25 cellular contexts compared by ENCODE assay signal in the genomic region with DNA sequence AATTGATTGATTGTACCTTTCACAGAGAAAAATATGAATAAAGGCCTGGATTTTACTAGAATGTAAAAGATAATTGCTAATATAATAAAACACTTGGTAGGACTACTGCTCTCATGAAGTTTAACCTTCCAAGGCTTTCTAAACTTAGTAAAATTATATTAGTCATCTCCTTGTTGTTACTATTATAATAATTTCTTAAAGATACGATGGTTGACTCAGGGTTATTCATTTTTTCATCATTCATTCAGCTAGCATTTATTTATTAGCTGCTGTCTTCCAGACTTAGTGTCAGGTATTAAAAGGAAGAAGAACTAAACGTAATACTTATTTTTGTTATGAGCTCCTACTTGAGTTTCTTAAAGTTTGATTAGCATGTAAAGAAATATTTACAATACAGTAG.
DNase-seq lines count a peak whose midpoint lies in the region; ATAC-seq and TF ChIP-seq lines count a peak whose summit lies in the region.
"Had no signal": no experiment of that assay in that cellular context is flagged by ENCODE, and none has a peak within 500 bp of the region (broad histone marks: within the 10 kb centered on the region; RNA-seq: fewer than 3 reads in every experiment).

No MANE protein-coding gene starts in this region.

- H3K4me2 ChIP-seq in PC-9: no peak overlapping the region

- H3K36me3 Mint-ChIP-seq in Calu3 (ENCODE audit: insufficient read depth, unreplicated experiment): peaks cover 4% of the 10 kb centered on the region
- peaks cover 2% of the 10 kb centered on the region for H3K36me3 Mint-ChIP-seq in osteocyte (ENCODE audit: unreplicated experiment)
- H3K36me3 Mint-ChIP-seq: activated naive CD8-positive, alpha-beta T cell; mesothelial cell of epicardium; naive thymus-derived CD8-positive, alpha-beta T cell had no signal

- peaks cover 35% of the 10 kb centered on the region for H3K4me1 ChIP-seq in PC-9 (replicated peaks; ENCODE audit: insufficient read depth)
- H3K4me1 ChIP-seq: BE2C had no signal

- 0 out of 2 replicates have a peak, but pooled peaks cover 10% of the 10 kb centered on the region for H3K36me3 ChIP-seq in PC-9 (ENCODE audit: low read depth)
- H3K36me3 ChIP-seq: BE2C, thoracic aorta had no signal

- DNase-seq in Calu3 (no peak), PC-9 (no peak), epithelial cell of esophagus (ENCODE audit: low read depth) (peak; percentile 14), osteocyte (ENCODE audit: extremely low spot score, unreplicated experiment) (no peak), GM19238 (ENCODE audit: insufficient read length, low spot score) (no peak), GDM1 (lab: John Stamatoyannopoulos, UW) (no peak), HEK293T (ENCODE audit: extremely low spot score) (no peak)
- DNase-seq: ACHN; activated CD8-positive, alpha-beta T cell treated with anti-CD3 and anti-CD28 coated beads, Interleukin-2, amount 10 ng/mL, durations not matched to agents 7 days and 5 days; BE2C; hippocampal formation; Karpas-422; naive thymus-derived CD8-positive, alpha-beta T cell; NCI-H1436 treated with DMSO at 0.1 percent for 48 hours; NCI-H2107; NCI-H446; NCI-H82; occipital lobe; stimulated activated naive CD4-positive, alpha-beta T cell treated with Interleukin-2 at 50 U/mL for 16 hours; T-helper 2 cell had no signal

- H3K9me3 ChIP-seq in PC-9 (ENCODE audit: insufficient read depth, low read depth): peaks cover 16% of the 10 kb centered on the region
- H3K9me3 ChIP-seq: BE2C, thoracic aorta had no signal

- POLR2A ChIA-PET in PC-9 (lab: Charles Lee; ENCODE audit: unreplicated experiment): no interaction called here
- POLR2A ChIA-PET in HEK293T (lab: Yijun Ruan, JAX): no interaction called here

- H3K27ac ChIP-seq in PC-9: peak overlapping the region; percentile 82
- H3K27ac ChIP-seq: RWPE1 had no signal

- BruUV-seq in Calu3 (replicated peaks; lab: Mats Ljungman, UMichigan) (no TSS peak), PC-9 (replicated peaks; lab: Mats Ljungman, UMichigan) (no TSS peak)

- no peaks in the 10 kb centered on the region for H4K20me1 ChIP-seq in PC-9 (ENCODE audit: insufficient read depth)

- no peak for TF ChIP-seq CTCF in Calu3 (IDR thresholded peaks at IDR 0.05; ENCODE audit: unreplicated experiment)
- TF ChIP-seq CTCF in PC-9 (conservative IDR thresholded peaks at IDR 0.05): no peak
- TF ChIP-seq CTCF in epithelial cell of esophagus (IDR thresholded peaks at IDR 0.05; ENCODE audit: insufficient read depth, low read depth, low read length, missing control alignments): no peak
- no peak for TF ChIP-seq CTCF in osteocyte (IDR thresholded peaks at IDR 0.05)

- H3F3A ChIP-seq in PC-9 (ENCODE audit: insufficient read depth, low read depth): peaks cover 5% of the 10 kb centered on the region; the same call in 1 of the 2 replicates

- H3K27ac Mint-ChIP-seq in Calu3 (ENCODE audit: unreplicated experiment) (peak overlapping the region; percentile 87), osteocyte (ENCODE audit: unreplicated experiment) (peak overlapping the region; percentile 97)
- H3K27ac Mint-ChIP-seq: activated CD8-positive, alpha-beta T cell treated with anti-CD3 and anti-CD28 coated beads, Interleukin-2, amount 10 ng/mL, durations not matched to agents 7 days and 5 days; activated naive CD8-positive, alpha-beta T cell; naive thymus-derived CD8-positive, alpha-beta T cell had no signal

- CTCF ChIA-PET in Calu3 (lab: Charles Lee): no interaction called here
- CTCF ChIA-PET in PC-9 (lab: Charles Lee): no interaction called here
- CTCF ChIA-PET in HEK293T (lab: Yijun Ruan, JAX): interaction anchor here (0.6 to 0.8 kb wide), 2 partner anchors 9 to 1148 kb away, joined by 3 read pairs; no protein-coding TSS in a partner anchor

- H3K4me3 Mint-ChIP-seq in Calu3 (ENCODE audit: low read depth, unreplicated experiment) (no peak overlapping the region), osteocyte (ENCODE audit: unreplicated experiment) (no peak overlapping the region)
- H3K4me3 Mint-ChIP-seq: activated CD8-positive, alpha-beta T cell treated with anti-CD3 and anti-CD28 coated beads, Interleukin-2, amount 10 ng/mL, durations not matched to agents 7 days and 5 days; activated naive CD8-positive, alpha-beta T cell; mesothelial cell of epicardium; naive thymus-derived CD8-positive, alpha-beta T cell had no signal

- H3K27me3 ChIP-seq in PC-9 (ENCODE audit: insufficient read depth, low read depth): no peaks in the 10 kb centered on the region
- H3K27me3 ChIP-seq: BE2C had no signal

- H3K9me3 Mint-ChIP-seq in Calu3 (ENCODE audit: low read depth, unreplicated experiment) (peaks cover 3% of the 10 kb centered on the region), osteocyte (ENCODE audit: unreplicated experiment) (peaks cover 5% of the 10 kb centered on the region)
- H3K9me3 Mint-ChIP-seq: naive thymus-derived CD8-positive, alpha-beta T cell had no signal

- peaks cover 54% of the 10 kb centered on the region for H3K4me1 Mint-ChIP-seq in Calu3 (ENCODE audit: low read depth, unreplicated experiment)
- H3K4me1 Mint-ChIP-seq in osteocyte (ENCODE audit: unreplicated experiment): peaks cover 52% of the 10 kb centered on the region

- H3K79me2 ChIP-seq in PC-9 (ENCODE audit: low read depth): no peaks in the 10 kb centered on the region

- H2AFZ ChIP-seq in PC-9: no peak overlapping the region

- intact Hi-C loops in Calu3 (cut with micrococcal nuclease; ENCODE audit: unreplicated experiment): no loop called here
- intact Hi-C loops in PC-9 (cut with micrococcal nuclease; ENCODE audit: unreplicated experiment): no loop called here

- no peaks in the 10 kb centered on the region for H3K9me2 ChIP-seq in PC-9 (ENCODE audit: insufficient read depth)

- H3K4me3 ChIP-seq in PC-9: no peak overlapping the region
- no peak overlapping the region for H3K4me3 ChIP-seq in epithelial cell of esophagus (ENCODE audit: low read length)
- H3K4me3 ChIP-seq: thoracic aorta had no signal

- no peaks in the 10 kb centered on the region for H3K27me3 Mint-ChIP-seq in Calu3 (ENCODE audit: unreplicated experiment)
- H3K27me3 Mint-ChIP-seq in osteocyte (ENCODE audit: unreplicated experiment): no peaks in the 10 kb centered on the region

- no peak for ATAC-seq in GM18498 (IDR thresholded peaks at IDR 0.05; ENCODE audit: unreplicated experiment)
- ATAC-seq: activated CD8-positive, alpha-beta T cell treated with anti-CD3 and anti-CD28 coated beads, Interleukin-2, amount 10 ng/mL, durations not matched to agents 7 days and 5 days; naive thymus-derived CD8-positive, alpha-beta T cell had no signal

TF ChIP-seq in HEK293T, 16 proteins besides CTCF, POLR2A, EP300 and RAD21:
- TF ChIP-seq FOXA1 (IDR thresholded peaks at IDR 0.05): no peak
